ENCODE assay signal across 28 cellular contexts in the genomic region with DNA sequence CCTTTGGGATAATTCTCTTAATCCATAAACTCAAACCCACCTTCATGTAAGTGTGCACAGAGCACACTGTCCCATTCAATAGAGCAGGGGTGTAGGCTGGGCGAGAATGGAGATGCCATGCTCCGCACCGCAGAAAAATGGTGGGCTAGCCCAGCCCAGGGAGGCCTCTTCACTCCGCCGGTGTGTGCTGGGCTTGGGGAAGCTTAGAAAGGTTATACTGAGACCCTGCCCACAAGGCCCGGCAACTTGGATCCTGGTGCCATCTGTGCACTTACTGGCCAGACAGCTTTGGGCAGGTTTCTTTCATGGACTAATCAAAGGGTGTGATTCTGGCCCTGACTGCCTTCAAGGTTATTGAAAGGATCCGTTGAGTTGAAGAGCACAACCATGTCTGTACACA. TPM values are rescaled to one million over a fixed set of nuclear protein-coding genes. Genes with fewer than 3 reads are reported as not detected.
A peak's percentile ranks its signal among the peaks of the same experiment; 100 is the strongest.
DNase-seq lines count a peak whose midpoint lies in the region; ATAC-seq lines count a peak whose summit lies in the region.
"Had no signal": no experiment of that assay in that cellular context is flagged by ENCODE, and none has a peak within 500 bp of the region (broad histone marks: within the 10 kb centered on the region; RNA-seq: fewer than 3 reads in every experiment).

No MANE protein-coding gene starts in this region.

- 95 to 96% methylated on average over 7 of the region's 7 CpGs for WGBS in aorta, 2 donors

- H3K27ac ChIP-seq in aorta (ENCODE audit: low read depth in 1 of 2, low read length in 2 of 2): no peak overlapping the region
- H3K27ac ChIP-seq: BLaER1 treated with 17β-estradiol and CSF1 and Interleukin-3, amounts not matched to agents 10 nM and 100 nM; foreskin keratinocyte; heart right ventricle; PC-9; tibial artery had no signal

- intact Hi-C loops in aorta (cut with DNase I): no loop called here

- ATAC-seq in left lobe of liver: no peak
- ATAC-seq in aorta (ENCODE audit: low FRiP score): no peak
- no peak for ATAC-seq in HG03378 (IDR thresholded peaks at IDR 0.05; ENCODE audit: unreplicated experiment)
- ATAC-seq in HG03039 (IDR thresholded peaks at IDR 0.05; ENCODE audit: unreplicated experiment): no peak
- ATAC-seq: activated naive CD4-positive, alpha-beta T cell treated with anti-CD3 and anti-CD28 coated beads, Interleukin-2, amount 50 U/mL, for 72 hours; foreskin keratinocyte; heart right ventricle; left colon; stimulated activated naive CD8-positive, alpha-beta T cell treated with anti-CD3 and anti-CD28 coated beads, Interleukin-15, Interleukin-2, amounts not matched to agents 100 U/mL and 50 U/mL, for 24 hours; WTC11 had no signal

- no peaks in the 10 kb centered on the region for H3K4me1 ChIP-seq in aorta (ENCODE audit: control insufficient read depth in 1 of 2, insufficient read depth in 2 of 2, low read length in 2 of 2)
- H3K4me1 ChIP-seq: foreskin keratinocyte had no signal

- no peaks in the 10 kb centered on the region for H3K27me3 ChIP-seq in aorta (ENCODE audit: control insufficient read depth in 1 of 2, insufficient read depth in 2 of 2, low read length in 1 of 2)
- H3K27me3 ChIP-seq: heart right ventricle, spleen, tibial artery had no signal

- peak; percentile 41 for DNase-seq in activated CD8-positive, alpha-beta memory T cell treated with anti-CD3 and anti-CD28 coated beads for 24 hours
- no peak for DNase-seq in activated CD8-positive, alpha-beta memory T cell treated with anti-CD3 and anti-CD28 coated beads, Interleukin-2, amount 50 U/mL, for 4 hours
- DNase-seq in stimulated activated CD4-positive, alpha-beta T cell treated with anti-CD3 and anti-CD28 coated beads, Interleukin-4, amount 100 ng/mL, for 1 hour: peak; percentile 1
- DNase-seq in stimulated activated CD4-positive, alpha-beta T cell treated with anti-CD3 and anti-CD28 coated beads, Interleukin-4, amount 100 ng/mL, for 24 hours: no peak
- DNase-seq in left lobe of liver (ENCODE audit: low spot score): peak; percentile 33
- DNase-seq in aorta: peak; percentile 29 to 69
- DNase-seq: COR-L47; DMS79; effector CD8-positive, alpha-beta T cell; foreskin keratinocyte; heart right ventricle; left colon; mesenchymal stem cell; NCI-H446; nucleus accumbens; PC-9; retina; SHP77 treated with DMSO at 0.1 percent for 48 hours; spleen; stimulated activated CD4-positive, alpha-beta T cell treated with anti-CD3 and anti-CD28 coated beads, Interleukin-2, amount 100 ng/mL, for 48 hours; stimulated activated naive CD8-positive, alpha-beta T cell treated with anti-CD3 and anti-CD28 coated beads, Interleukin-15, Interleukin-2, amounts not matched to agents 100 U/mL and 50 U/mL, for 24 hours; T1000; tibial artery had no signal

- no peaks in the 10 kb centered on the region for H3K36me3 ChIP-seq in aorta (ENCODE audit: control insufficient read depth in 1 of 2, insufficient read depth in 2 of 2, low read length in 1 of 2)
- H3K36me3 ChIP-seq: BLaER1 treated with 17β-estradiol and CSF1 and Interleukin-3, amounts not matched to agents 10 nM and 100 nM; heart right ventricle; spleen; tibial artery had no signal

- no peak overlapping the region for H3K4me3 ChIP-seq in aorta (ENCODE audit: low read length in 2 of 2)
- H3K4me3 ChIP-seq: BLaER1 treated with 17β-estradiol and CSF1 and Interleukin-3, amounts not matched to agents 10 nM and 100 nM; heart right ventricle; PC-9; spleen; tibial artery had no signal

- H3K9me3 ChIP-seq in aorta (ENCODE audit: control insufficient read depth, low read length): no peaks in the 10 kb centered on the region
- H3K9me3 ChIP-seq: BLaER1 treated with 17β-estradiol and CSF1 and Interleukin-3, amounts not matched to agents 10 nM and 100 nM; heart right ventricle; spleen; tibial artery had no signal

RNA-seq across cellular contexts. Expression of a gene that starts 3.7 kb away (rescaled TPM):
- total RNA-seq in left lobe of liver (10.2 TPM), aorta (10 to 100 TPM; 42.1 to 63.2 TPM)
- polyA plus RNA-seq in aorta: 10 to 100 TPM; 10.9 to 20.8 TPM

RNA-seq across cellular contexts. Expression of a gene that starts 8.4 kb away (rescaled TPM):
- total RNA-seq in left lobe of liver (26.3 TPM), aorta (100 to 1,000 TPM in 1 of 2 donors, 10 to 100 TPM in 1; 78.0 to 106 TPM)
- 10 to 100 TPM; 18.0 to 54.6 TPM for polyA plus RNA-seq in aorta

Comparison
In these comparisons a context has a peak if more than half of its experiments do, and no peak if none do; other contexts are left out.
1. DNase-seq: peak in activated CD8-positive, alpha-beta memory T cell treated with anti-CD3 and anti-CD28 coated beads for 24 hours (single experiment), stimulated activated CD4-positive, alpha-beta T cell treated with anti-CD3 and anti-CD28 coated beads, Interleukin-4, amount 100 ng/mL, for 1 hour (single experiment), left lobe of liver (single experiment) and aorta (2 of 2); none in activated CD8-positive, alpha-beta memory T cell treated with anti-CD3 and anti-CD28 coated beads, Interleukin-2, amount 50 U/mL, for 4 hours (single experiment) and stimulated activated CD4-positive, alpha-beta T cell treated with anti-CD3 and anti-CD28 coated beads, Interleukin-4, amount 100 ng/mL, for 24 hours (single experiment).